ENCODE assay signal across 1 cellular context in the genomic region with DNA sequence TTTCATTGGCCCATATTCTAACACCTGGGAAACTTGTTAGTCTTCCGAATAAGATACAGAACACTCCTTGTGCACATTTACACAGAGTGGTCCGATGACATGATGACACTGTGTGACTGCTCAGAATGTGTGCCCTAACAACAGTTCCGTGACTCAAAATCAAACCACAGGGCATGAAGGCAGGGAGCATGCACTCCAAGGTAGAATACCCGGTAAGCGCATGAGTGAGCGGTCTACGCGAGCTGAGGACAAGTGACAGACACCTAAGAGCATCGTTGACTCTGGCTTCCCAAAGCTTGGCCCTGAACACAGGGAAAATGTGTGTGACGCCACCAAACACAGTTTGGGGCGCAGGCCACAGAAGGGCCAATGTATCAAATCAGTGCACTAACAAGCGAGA.
TF ChIP-seq lines count a peak whose summit lies in the region.

No MANE protein-coding gene starts in this region.

TF ChIP-seq in H1, 55 proteins besides CTCF, POLR2A, EP300 and RAD21:
- TF ChIP-seq TAF7 (optimal IDR thresholded peaks at IDR 0.05; ENCODE audit: borderline replicate concordance, low read depth, low read length) (no peak), TEAD4 (IDR thresholded peaks at IDR 0.05; ENCODE audit: low read depth, low read length) (no peak), ZNF274 (IDR thresholded peaks at IDR 0.05; ENCODE audit: borderline replicate concordance, extremely low read depth, low read length) (no peak)
